ENCODE assay signal across 11 cellular contexts in genomic region chr17:43003542-43004172, GRCh38. TPM values are rescaled to one million over a fixed set of nuclear protein-coding genes. Genes with fewer than 3 reads are reported as not detected.
DNase-seq lines count a peak whose midpoint lies in the region; ATAC-seq and TF ChIP-seq lines count a peak whose summit lies in the region.
"Had no signal": no experiment of that assay in that cellular context is flagged by ENCODE, and none has a peak within 500 bp of the region (broad histone marks: within the 10 kb centered on the region; RNA-seq: fewer than 3 reads in every experiment).

No MANE protein-coding gene starts in this region.

- peaks cover 54% of the 10 kb centered on the region for H3K36me3 ChIP-seq in HUES48 (ENCODE audit: control insufficient read depth, insufficient read depth, low read length)
- H3K36me3 ChIP-seq in ascending aorta, result peaks cover 38 to 51% of the 10 kb centered on the region in 2 donors

- DNase-seq in DMS 273 treated with DMSO at 0.1 percent for 48 hours (lab: John Stamatoyannopoulos, UW) (peak; percentile 37), ascending aorta (ENCODE audit: low spot score in 2 of 2) (peak in 1 of 2 donors; percentile 80), neural crest cell (ENCODE audit: low read depth, low spot score) (no peak), NOMO-1 treated with DMSO at 0.1 percent for 48 hours (lab: John Stamatoyannopoulos, UW; ENCODE audit: unreplicated experiment) (no peak)
- no peak for DNase-seq in activated T-helper 1 cell treated with anti-CD3 and anti-CD28 coated beads, Interleukin-12 subunit alpha, Interleukin-12 subunit beta, Interleukin-2, Interleukin-4 antibody, amounts not matched to agents 30 ng/mL and 10 ng/mL and 1 ng/mL, durations not matched to agents 14 hours and 24 hours and 36 hours (ENCODE audit: low spot score)
- DNase-seq: activated effector memory CD4-positive, alpha-beta T cell treated with anti-CD3 and anti-CD28 coated beads, Interleukin-2, amount 50 U/mL, for 16 hours; NK-92 treated with Interleukin-12 subunit alpha and Interleukin-12 subunit beta, amount 100 ng/mL, for 24 hours had no signal

- H3K27me3 ChIP-seq in HUES48 (ENCODE audit: control insufficient read depth, insufficient read depth, low read length) (no peaks in the 10 kb centered on the region), ascending aorta (no peaks in the 10 kb centered on the region)

- H3K27me3 Mint-ChIP-seq in neural crest cell (ENCODE audit: low read depth), result no peaks in the 10 kb centered on the region
- H3K27me3 Mint-ChIP-seq in activated T-helper 1 cell treated with anti-CD3 and anti-CD28 coated beads, Interleukin-12 subunit alpha, Interleukin-12 subunit beta, Interleukin-2, Interleukin-4 antibody, amounts not matched to agents 30 ng/mL and 10 ng/mL and 1 ng/mL, durations not matched to agents 14 hours and 24 hours and 36 hours (ENCODE audit: insufficient read depth), result no peaks in the 10 kb centered on the region

- peak in 2 of 3 experiments; percentile 8 to 17 for TF ChIP-seq CTCF in ascending aorta (IDR thresholded peaks at IDR 0.05)
- TF ChIP-seq CTCF in neural crest cell (conservative IDR thresholded peaks at IDR 0.05), result no peak

- peaks cover 10% of the 10 kb centered on the region for H3K36me3 Mint-ChIP-seq in neural crest cell (ENCODE audit: low read depth)
- peaks cover 36% of the 10 kb centered on the region for H3K36me3 Mint-ChIP-seq in activated T-helper 1 cell treated with anti-CD3 and anti-CD28 coated beads, Interleukin-12 subunit alpha, Interleukin-12 subunit beta, Interleukin-2, Interleukin-4 antibody, amounts not matched to agents 30 ng/mL and 10 ng/mL and 1 ng/mL, durations not matched to agents 14 hours and 24 hours and 36 hours (ENCODE audit: low read depth)

- H3K4me1 Mint-ChIP-seq in neural crest cell, result peaks cover 22% of the 10 kb centered on the region
- peaks cover 18% of the 10 kb centered on the region for H3K4me1 Mint-ChIP-seq in activated T-helper 1 cell treated with anti-CD3 and anti-CD28 coated beads, Interleukin-12 subunit alpha, Interleukin-12 subunit beta, Interleukin-2, Interleukin-4 antibody, amounts not matched to agents 30 ng/mL and 10 ng/mL and 1 ng/mL, durations not matched to agents 14 hours and 24 hours and 36 hours (ENCODE audit: low read depth)

- H3K27ac ChIP-seq in HUES48 (ENCODE audit: low read depth, low read length) (peak overlapping the region; percentile 51), ascending aorta (peak overlapping the region in 1 of 2 donors; percentile 30)
- H3K27ac ChIP-seq: parathyroid adenoma had no signal

- intact Hi-C loops in ascending aorta (cut with DNase I), result no loop called here
- intact Hi-C loops in activated T-helper 1 cell treated with anti-CD3 and anti-CD28 coated beads, Interleukin-12 subunit alpha, Interleukin-12 subunit beta, Interleukin-2, Interleukin-4 antibody, amounts not matched to agents 30 ng/mL and 10 ng/mL and 1 ng/mL, durations not matched to agents 14 hours and 24 hours and 36 hours (cut with micrococcal nuclease), result loop anchor here (10.0 kb wide), 1 partner anchor 399 kb away; the partner anchor contains the start of genes RETREG3 and TUBG1

- H3K9me3 ChIP-seq in HUES48 (ENCODE audit: control insufficient read depth, insufficient read depth, low read length) (no peaks in the 10 kb centered on the region), ascending aorta (no peaks in the 10 kb centered on the region)

- H3K4me3 ChIP-seq in HUES48 (ENCODE audit: low read depth, low read length), result no peak overlapping the region
- H3K4me3 ChIP-seq in ascending aorta, result no peak overlapping the region

- no peak overlapping the region for H3K27ac Mint-ChIP-seq in neural crest cell (ENCODE audit: unreplicated experiment)
- H3K27ac Mint-ChIP-seq in activated T-helper 1 cell treated with anti-CD3 and anti-CD28 coated beads, Interleukin-12 subunit alpha, Interleukin-12 subunit beta, Interleukin-2, Interleukin-4 antibody, amounts not matched to agents 30 ng/mL and 10 ng/mL and 1 ng/mL, durations not matched to agents 14 hours and 24 hours and 36 hours, result no peak overlapping the region

- ATAC-seq in HG02970 (IDR thresholded peaks at IDR 0.05; ENCODE audit: low FRiP score, unreplicated experiment), result no peak
- ATAC-seq in GM21737 (IDR thresholded peaks at IDR 0.05; ENCODE audit: unreplicated experiment), result no peak

- H3K4me1 ChIP-seq in HUES48 (ENCODE audit: control insufficient read depth, insufficient read depth, low read length) (peaks cover 11% of the 10 kb centered on the region; the same call in 1 of the 2 replicates), ascending aorta (peaks cover 7 to 15% of the 10 kb centered on the region in 2 donors)

- peak overlapping the region; percentile 53 for H3K4me3 Mint-ChIP-seq in neural crest cell
- no peak overlapping the region for H3K4me3 Mint-ChIP-seq in activated T-helper 1 cell treated with anti-CD3 and anti-CD28 coated beads, Interleukin-12 subunit alpha, Interleukin-12 subunit beta, Interleukin-2, Interleukin-4 antibody, amounts not matched to agents 30 ng/mL and 10 ng/mL and 1 ng/mL, durations not matched to agents 14 hours and 24 hours and 36 hours

- H3K9me3 Mint-ChIP-seq in neural crest cell, result no peaks in the 10 kb centered on the region
- H3K9me3 Mint-ChIP-seq in activated T-helper 1 cell treated with anti-CD3 and anti-CD28 coated beads, Interleukin-12 subunit alpha, Interleukin-12 subunit beta, Interleukin-2, Interleukin-4 antibody, amounts not matched to agents 30 ng/mL and 10 ng/mL and 1 ng/mL, durations not matched to agents 14 hours and 24 hours and 36 hours, result no peaks in the 10 kb centered on the region

- no peak overlapping the region for H3K9ac ChIP-seq in HUES48 (ENCODE audit: low read depth, low read length)
- H3K9ac ChIP-seq: parathyroid adenoma had no signal

RNA-seq across cellular contexts. Expression of gene IFI35, which starts 2.9 kb away (rescaled TPM):
- total RNA-seq in ascending aorta, result 45.2 TPM
- total RNA-seq in neural crest cell, result 0.91 and 1.3 TPM in 2 replicates
- 65.8 and 67.0 TPM in 2 replicates for total RNA-seq in activated T-helper 1 cell treated with anti-CD3 and anti-CD28 coated beads, Interleukin-12 subunit alpha, Interleukin-12 subunit beta, Interleukin-2, Interleukin-4 antibody, amounts not matched to agents 30 ng/mL and 10 ng/mL and 1 ng/mL, durations not matched to agents 14 hours and 24 hours and 36 hours

RNA-seq across cellular contexts. Expression of gene RPL27, which starts 5.4 kb away (rescaled TPM):
- 417 TPM for total RNA-seq in ascending aorta
- total RNA-seq in neural crest cell, result 1,045 and 1,183 TPM in 2 replicates
- 1,049 and 1,126 TPM in 2 replicates for total RNA-seq in activated T-helper 1 cell treated with anti-CD3 and anti-CD28 coated beads, Interleukin-12 subunit alpha, Interleukin-12 subunit beta, Interleukin-2, Interleukin-4 antibody, amounts not matched to agents 30 ng/mL and 10 ng/mL and 1 ng/mL, durations not matched to agents 14 hours and 24 hours and 36 hours

RNA-seq across cellular contexts. Expression of gene VAT1, which starts 18.5 kb away (rescaled TPM):
- total RNA-seq in ascending aorta (296 TPM), neural crest cell (112 and 115 TPM in 2 replicates)
- total RNA-seq in activated T-helper 1 cell treated with anti-CD3 and anti-CD28 coated beads, Interleukin-12 subunit alpha, Interleukin-12 subunit beta, Interleukin-2, Interleukin-4 antibody, amounts not matched to agents 30 ng/mL and 10 ng/mL and 1 ng/mL, durations not matched to agents 14 hours and 24 hours and 36 hours, result 17.3 TPM in 2 replicates

RNA-seq across cellular contexts. Expression of gene RND2, which starts 21.4 kb away (rescaled TPM):
- total RNA-seq in ascending aorta (7.3 TPM), neural crest cell (15.3 and 17.8 TPM in 2 replicates)
- 0.07 TPM in 1 of 2 replicates, not detected in the other for total RNA-seq in activated T-helper 1 cell treated with anti-CD3 and anti-CD28 coated beads, Interleukin-12 subunit alpha, Interleukin-12 subunit beta, Interleukin-2, Interleukin-4 antibody, amounts not matched to agents 30 ng/mL and 10 ng/mL and 1 ng/mL, durations not matched to agents 14 hours and 24 hours and 36 hours

RNA-seq across cellular contexts. Expression of gene RUNDC1, which starts 23.3 kb away (rescaled TPM):
- total RNA-seq in ascending aorta (10.2 TPM), neural crest cell (15.9 and 16.5 TPM in 2 replicates)
- 16.9 and 18.8 TPM in 2 replicates for total RNA-seq in activated T-helper 1 cell treated with anti-CD3 and anti-CD28 coated beads, Interleukin-12 subunit alpha, Interleukin-12 subunit beta, Interleukin-2, Interleukin-4 antibody, amounts not matched to agents 30 ng/mL and 10 ng/mL and 1 ng/mL, durations not matched to agents 14 hours and 24 hours and 36 hours

Comparison
In these comparisons a context has a peak if more than half of its experiments do, and no peak if none do; other contexts are left out.
1. RNA of gene IFI35, which starts 2.9 kb away (total RNA-seq): 65.8 to 67.0 TPM in activated T-helper 1 cell treated with anti-CD3 and anti-CD28 coated beads, Interleukin-12 subunit alpha, Interleukin-12 subunit beta, Interleukin-2, Interleukin-4 antibody, amounts not matched to agents 30 ng/mL and 10 ng/mL and 1 ng/mL, durations not matched to agents 14 hours and 24 hours and 36 hours and 45.2 TPM in ascending aorta (single experiment); 0.91 to 1.3 TPM in neural crest cell; every median in the first group is over 10 times any median in the second.